ENCODE assay signal across 9 cellular contexts in the genomic region with DNA sequence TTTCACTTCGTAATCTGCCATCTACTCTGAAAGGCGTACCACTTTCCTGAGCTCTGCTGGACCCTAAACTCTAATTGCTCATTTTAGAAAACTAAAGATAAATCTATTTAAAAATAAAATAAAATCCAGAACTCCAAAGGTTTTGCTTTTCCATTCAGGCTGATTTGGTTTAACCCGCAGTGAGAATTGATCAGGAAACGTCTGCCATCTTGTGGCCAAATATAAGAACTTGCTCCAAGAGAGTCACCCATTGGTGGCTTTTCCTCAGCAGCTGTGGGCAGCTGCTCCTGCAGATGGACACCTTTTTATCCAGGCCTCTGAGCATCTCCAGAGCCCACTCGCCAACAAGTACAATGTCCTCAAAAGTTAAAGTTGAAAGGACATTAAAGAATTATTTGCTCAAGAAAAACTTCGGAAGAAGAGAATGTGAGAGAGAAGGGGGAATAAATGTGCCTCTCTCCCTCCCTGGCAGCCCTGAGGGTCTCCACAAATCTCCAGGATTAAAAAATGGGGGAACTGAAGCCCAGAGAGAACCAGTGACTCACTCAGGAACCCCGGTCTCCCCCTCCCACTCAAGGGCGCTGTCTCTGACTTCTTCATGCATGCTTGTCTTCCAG. TPM values are rescaled to one million over a fixed set of nuclear protein-coding genes. Genes with fewer than 3 reads are reported as not detected.
A peak's percentile ranks its signal among the peaks of the same experiment; 100 is the strongest.
DNase-seq lines count a peak whose midpoint lies in the region; ATAC-seq and TF ChIP-seq lines count a peak whose summit lies in the region.
"Had no signal": no experiment of that assay in that cellular context is flagged by ENCODE, and none has a peak within 500 bp of the region (broad histone marks: within the 10 kb centered on the region; RNA-seq: fewer than 3 reads in every experiment).

No MANE protein-coding gene starts in this region.

- POLR2A ChIA-PET in activated CD4-positive, alpha-beta T cell treated with anti-CD3 and anti-CD28 coated beads for 36 hours (lab: Charles Lee), result no interaction called here

- in situ Hi-C loops in GM23248 (cut with MboI), result loop anchor here (10.0 to 25.0 kb wide), 3 partner anchors 354 to 1492 kb away; no protein-coding TSS in a partner anchor

- H3K27me3 ChIP-seq in GM23248 (replicated peaks; ENCODE audit: insufficient read depth), result no peaks in the 10 kb centered on the region

- H3K36me3 Mint-ChIP-seq in activated CD4-positive, alpha-beta T cell treated with anti-CD3 and anti-CD28 coated beads for 36 hours (ENCODE audit: low read depth), result no peaks in the 10 kb centered on the region
- H3K36me3 Mint-ChIP-seq in type B pancreatic cell, result no peaks in the 10 kb centered on the region
- H3K36me3 Mint-ChIP-seq: CD8-positive, alpha-beta memory T cell had no signal

- H3K27ac ChIP-seq in GM23248, result no peak overlapping the region

- H3K27me3 Mint-ChIP-seq in activated CD4-positive, alpha-beta T cell treated with anti-CD3 and anti-CD28 coated beads for 36 hours, result peaks cover 10% of the 10 kb centered on the region
- H3K27me3 Mint-ChIP-seq in type B pancreatic cell, result peaks cover 7% of the 10 kb centered on the region

- H4K20me1 ChIP-seq in GM23248 (ENCODE audit: insufficient read depth), result no peaks in the 10 kb centered on the region

- no peak overlapping the region for H3K4me3 Mint-ChIP-seq in activated CD4-positive, alpha-beta T cell treated with anti-CD3 and anti-CD28 coated beads for 36 hours
- no peak overlapping the region for H3K4me3 Mint-ChIP-seq in type B pancreatic cell
- H3K4me3 Mint-ChIP-seq: CD8-positive, alpha-beta memory T cell had no signal

- H3K9me3 ChIP-seq in GM23248 (ENCODE audit: low read depth), result no peaks in the 10 kb centered on the region

- no peak overlapping the region for H3K9ac ChIP-seq in GM23248

- peak; percentile 73 for TF ChIP-seq CTCF in choroid plexus epithelial cell (conservative IDR thresholded peaks at IDR 0.05; ENCODE audit: low read depth, low read length)
- peak; percentile 89 for TF ChIP-seq CTCF in type B pancreatic cell (conservative IDR thresholded peaks at IDR 0.05)

- peak; percentile 63 for ATAC-seq in activated CD4-positive, alpha-beta T cell treated with anti-CD3 and anti-CD28 coated beads for 36 hours
- peak; percentile 95 for ATAC-seq in left lobe of liver

- H3K4me3 ChIP-seq in GM23248 (no peak overlapping the region), choroid plexus epithelial cell (ENCODE audit: low read depth, low read length) (no peak overlapping the region)

- H3K4me1 ChIP-seq in GM23248 (ENCODE audit: insufficient read depth), result peaks cover 4% of the 10 kb centered on the region; the same call in 1 of the 2 replicates

- intact Hi-C loops in activated CD4-positive, alpha-beta T cell treated with anti-CD3 and anti-CD28 coated beads for 36 hours (cut with DNase I, micrococcal nuclease), result loop anchor here (1.0 to 10.0 kb wide), 6 partner anchors 234 to 1497 kb away; no protein-coding TSS in a partner anchor

- H3F3A ChIP-seq in GM23248 (ENCODE audit: insufficient read depth), result no peaks in the 10 kb centered on the region

- no peaks in the 10 kb centered on the region for H3K36me3 ChIP-seq in GM23248 (ENCODE audit: low read depth)

- CTCF ChIA-PET in activated CD4-positive, alpha-beta T cell treated with anti-CD3 and anti-CD28 coated beads for 36 hours (lab: Charles Lee), result interaction anchor here (0.6 to 3.7 kb wide), 19 partner anchors 10 to 1501 kb away, joined by 3 to 30 read pairs (median 3); no protein-coding TSS in a partner anchor

- no peak overlapping the region for H2AFZ ChIP-seq in GM23248

- no peaks in the 10 kb centered on the region for H3K79me2 ChIP-seq in GM23248 (ENCODE audit: insufficient read depth)

- H3K27ac Mint-ChIP-seq in activated CD4-positive, alpha-beta T cell treated with anti-CD3 and anti-CD28 coated beads for 36 hours, result no peak overlapping the region
- H3K27ac Mint-ChIP-seq in type B pancreatic cell, result peak overlapping the region; percentile 52
- H3K27ac Mint-ChIP-seq: CD8-positive, alpha-beta memory T cell had no signal

- no peak overlapping the region for H3K4me2 ChIP-seq in GM23248 (ENCODE audit: unreplicated experiment)

- 6 to 10% methylated on average over 8 of the region's 8 CpGs for WGBS in GM23248 (ENCODE audit: low coverage in 1 of 2, low lambda C conversion rate in 2 of 2, missing lambda C conversion rate in 2 of 2), 2 experiments

- H3K9me2 ChIP-seq in GM23248 (ENCODE audit: insufficient read depth), result no peaks in the 10 kb centered on the region

- H3K4me1 Mint-ChIP-seq in activated CD4-positive, alpha-beta T cell treated with anti-CD3 and anti-CD28 coated beads for 36 hours, result peaks cover 7% of the 10 kb centered on the region
- H3K4me1 Mint-ChIP-seq in type B pancreatic cell (ENCODE audit: unreplicated experiment), result peaks cover 6% of the 10 kb centered on the region

- peak; percentile 50 for DNase-seq in activated CD4-positive, alpha-beta T cell treated with anti-CD3 and anti-CD28 coated beads for 36 hours
- DNase-seq in activated CD4-positive, alpha-beta T cell treated with anti-CD3 and anti-CD28 coated beads for 1 hour, result no peak
- peak; percentile 80 for DNase-seq in GM23248
- DNase-seq in M059J (ENCODE audit: low read depth), result peak; percentile 70
- DNase-seq in RPMI8226, result peak; percentile 54
- DNase-seq in choroid plexus epithelial cell (ENCODE audit: low read depth), result peak; percentile 87
- DNase-seq in left lobe of liver (ENCODE audit: low spot score), result no peak
- no peak for DNase-seq in type B pancreatic cell (ENCODE audit: extremely low spot score, unreplicated experiment)

- H3K9me3 Mint-ChIP-seq in activated CD4-positive, alpha-beta T cell treated with anti-CD3 and anti-CD28 coated beads for 36 hours (ENCODE audit: low read depth), result no peaks in the 10 kb centered on the region
- no peaks in the 10 kb centered on the region for H3K9me3 Mint-ChIP-seq in type B pancreatic cell

RNA-seq across cellular contexts. Expression of gene SAXO1, which starts 4.1 kb away (rescaled TPM):
- under 1 TPM in 1 of 2 experiments, not detected in 1; 0.11 TPM for total RNA-seq in activated CD4-positive, alpha-beta T cell treated with anti-CD3 and anti-CD28 coated beads for 36 hours
- total RNA-seq in GM23248 (2014; rRNA removed; shearing (Covaris generic)), result not detected in 2 replicates
- 0.65 and 0.83 TPM in 2 replicates for polyA plus RNA-seq in GM23248 (2016; fragmentation: Nextera tagmentation; extraction: Ambion mirVana)
- total RNA-seq in M059J (2014; rRNA removed; shearing (Covaris generic)), result 0.10 TPM in 1 of 2 replicates, not detected in the other
- total RNA-seq in left lobe of liver, result not detected
- 0.48 TPM in 1 of 2 replicates, not detected in the other for total RNA-seq in type B pancreatic cell (ENCODE audit: low replicate concordance)
- total RNA-seq: CD8-positive, alpha-beta memory T cell had no signal
- polyA plus RNA-seq: CD8-positive, alpha-beta memory T cell had no signal

RNA-seq across cellular contexts. Expression of gene RRAGA, which starts 20.3 kb away (rescaled TPM):
- 10 to 100 TPM; 42.4 to 53.4 TPM for total RNA-seq in activated CD4-positive, alpha-beta T cell treated with anti-CD3 and anti-CD28 coated beads for 36 hours
- 53.1 and 53.3 TPM in 2 replicates for total RNA-seq in GM23248 (2014; rRNA removed; shearing (Covaris generic))
- polyA plus RNA-seq in GM23248 (2016; fragmentation: Nextera tagmentation; extraction: Ambion mirVana), result 217 TPM in 2 replicates
- total RNA-seq in M059J (2014; rRNA removed; shearing (Covaris generic)), result 71.3 and 83.9 TPM in 2 replicates
- total RNA-seq in left lobe of liver (35.9 TPM), type B pancreatic cell (ENCODE audit: low replicate concordance) (73.2 and 75.3 TPM in 2 replicates)

Comparison
In these comparisons a context has a peak if more than half of its experiments do, and no peak if none do; other contexts are left out.
1. DNase-seq: peak in activated CD4-positive, alpha-beta T cell treated with anti-CD3 and anti-CD28 coated beads for 36 hours (single experiment), GM23248 (single experiment), M059J (single experiment), RPMI8226 (single experiment) and choroid plexus epithelial cell (single experiment); none in activated CD4-positive, alpha-beta T cell treated with anti-CD3 and anti-CD28 coated beads for 1 hour (single experiment), left lobe of liver (single experiment) and type B pancreatic cell (single experiment).